Comparison of ENCODE assay signal across 5 cellular contexts in the genomic region with DNA sequence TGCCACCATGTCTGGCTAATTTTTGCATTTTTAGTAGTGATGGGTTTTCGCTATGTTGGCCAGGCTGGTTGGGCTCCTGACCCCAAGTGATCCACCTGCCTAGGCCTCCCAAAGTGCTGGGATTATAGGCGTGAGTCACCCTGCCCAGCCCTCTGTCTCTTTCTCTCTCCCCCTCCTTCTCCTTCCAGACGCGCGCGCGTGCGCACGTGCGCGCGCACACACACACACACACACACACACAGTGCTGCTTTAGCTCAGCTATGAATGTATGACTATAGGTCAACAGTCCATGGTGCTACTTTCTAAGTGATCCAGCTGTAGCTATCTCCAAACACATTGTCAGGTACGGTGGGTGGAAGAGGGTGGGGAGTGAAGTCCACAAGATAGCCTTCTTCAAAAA.
"Had no signal": no experiment of that assay in that cellular context is flagged by ENCODE, and none has a peak within 500 bp of the region (broad histone marks: within the 10 kb centered on the region; RNA-seq: fewer than 3 reads in every experiment).

No MANE protein-coding gene starts in this region.

- H3K4me3 ChIP-seq: GM23338, K562 had no signal

- H3K9me3 Mint-ChIP-seq: H9 had no signal

- H3K27ac Mint-ChIP-seq: GM23338, H9 had no signal

- H2AFZ ChIP-seq: GM23338 had no signal

- H3K4me1 Mint-ChIP-seq: GM23338, H9 had no signal

- H3K4me2 ChIP-seq: GM23338 had no signal

- H3K4me3 Mint-ChIP-seq: GM23338, H9 had no signal

- DNase-seq: H9, HCEC 1CT, IMR-90 had no signal
